ENCODE assay signal across 2 cellular contexts in genomic region chr1:19650416-19651140, GRCh38.
TF ChIP-seq lines count a peak whose summit lies in the region.

No MANE protein-coding gene starts in this region.

TF ChIP-seq in IMR-90, 13 proteins besides CTCF, POLR2A, EP300 and RAD21:
- no peak for TF ChIP-seq BHLHE40 (IDR thresholded peaks at IDR 0.05; ENCODE audit: low read depth, low read length)
- TF ChIP-seq RFX5 (IDR thresholded peaks at IDR 0.05; ENCODE audit: low read depth, low read length) = no peak
- no peak for TF ChIP-seq MXI1 (IDR thresholded peaks at IDR 0.05; ENCODE audit: borderline replicate concordance, low read depth, low read length)
- no peak for TF ChIP-seq NFE2L2 (IDR thresholded peaks at IDR 0.05; ENCODE audit: low read depth, low read length)
- no peak for TF ChIP-seq ELK1 (IDR thresholded peaks at IDR 0.05; ENCODE audit: borderline replicate concordance, low read depth, low read length)

TF ChIP-seq in K562, 482 proteins besides CTCF, POLR2A, EP300 and RAD21:
- TF ChIP-seq HMGXB4 (CRISPR knock-in tag; IDR thresholded peaks at IDR 0.05) (0 out of 2 replicates have a peak, but pooled peaks have one; percentile 61), ZNF263 (CRISPR knock-in tag; IDR thresholded peaks at IDR 0.05; ENCODE audit: borderline replicate concordance) (0 out of 2 replicates have a peak, but pooled peaks have one; percentile 7), ERF (CRISPR knock-in tag; IDR thresholded peaks at IDR 0.05) (no peak)
- TF ChIP-seq, protein P1, sequence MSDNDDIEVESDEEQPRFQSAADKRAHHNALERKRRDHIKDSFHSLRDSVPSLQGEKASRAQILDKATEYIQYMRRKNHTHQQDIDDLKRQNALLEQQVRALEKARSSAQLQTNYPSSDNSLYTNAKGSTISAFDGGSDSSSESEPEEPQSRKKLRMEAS (CRISPR knock-in tag; IDR thresholded peaks at IDR 0.05) = peak; percentile 11; the same call in 1 of the 2 replicates
- TF ChIP-seq, protein P2, sequence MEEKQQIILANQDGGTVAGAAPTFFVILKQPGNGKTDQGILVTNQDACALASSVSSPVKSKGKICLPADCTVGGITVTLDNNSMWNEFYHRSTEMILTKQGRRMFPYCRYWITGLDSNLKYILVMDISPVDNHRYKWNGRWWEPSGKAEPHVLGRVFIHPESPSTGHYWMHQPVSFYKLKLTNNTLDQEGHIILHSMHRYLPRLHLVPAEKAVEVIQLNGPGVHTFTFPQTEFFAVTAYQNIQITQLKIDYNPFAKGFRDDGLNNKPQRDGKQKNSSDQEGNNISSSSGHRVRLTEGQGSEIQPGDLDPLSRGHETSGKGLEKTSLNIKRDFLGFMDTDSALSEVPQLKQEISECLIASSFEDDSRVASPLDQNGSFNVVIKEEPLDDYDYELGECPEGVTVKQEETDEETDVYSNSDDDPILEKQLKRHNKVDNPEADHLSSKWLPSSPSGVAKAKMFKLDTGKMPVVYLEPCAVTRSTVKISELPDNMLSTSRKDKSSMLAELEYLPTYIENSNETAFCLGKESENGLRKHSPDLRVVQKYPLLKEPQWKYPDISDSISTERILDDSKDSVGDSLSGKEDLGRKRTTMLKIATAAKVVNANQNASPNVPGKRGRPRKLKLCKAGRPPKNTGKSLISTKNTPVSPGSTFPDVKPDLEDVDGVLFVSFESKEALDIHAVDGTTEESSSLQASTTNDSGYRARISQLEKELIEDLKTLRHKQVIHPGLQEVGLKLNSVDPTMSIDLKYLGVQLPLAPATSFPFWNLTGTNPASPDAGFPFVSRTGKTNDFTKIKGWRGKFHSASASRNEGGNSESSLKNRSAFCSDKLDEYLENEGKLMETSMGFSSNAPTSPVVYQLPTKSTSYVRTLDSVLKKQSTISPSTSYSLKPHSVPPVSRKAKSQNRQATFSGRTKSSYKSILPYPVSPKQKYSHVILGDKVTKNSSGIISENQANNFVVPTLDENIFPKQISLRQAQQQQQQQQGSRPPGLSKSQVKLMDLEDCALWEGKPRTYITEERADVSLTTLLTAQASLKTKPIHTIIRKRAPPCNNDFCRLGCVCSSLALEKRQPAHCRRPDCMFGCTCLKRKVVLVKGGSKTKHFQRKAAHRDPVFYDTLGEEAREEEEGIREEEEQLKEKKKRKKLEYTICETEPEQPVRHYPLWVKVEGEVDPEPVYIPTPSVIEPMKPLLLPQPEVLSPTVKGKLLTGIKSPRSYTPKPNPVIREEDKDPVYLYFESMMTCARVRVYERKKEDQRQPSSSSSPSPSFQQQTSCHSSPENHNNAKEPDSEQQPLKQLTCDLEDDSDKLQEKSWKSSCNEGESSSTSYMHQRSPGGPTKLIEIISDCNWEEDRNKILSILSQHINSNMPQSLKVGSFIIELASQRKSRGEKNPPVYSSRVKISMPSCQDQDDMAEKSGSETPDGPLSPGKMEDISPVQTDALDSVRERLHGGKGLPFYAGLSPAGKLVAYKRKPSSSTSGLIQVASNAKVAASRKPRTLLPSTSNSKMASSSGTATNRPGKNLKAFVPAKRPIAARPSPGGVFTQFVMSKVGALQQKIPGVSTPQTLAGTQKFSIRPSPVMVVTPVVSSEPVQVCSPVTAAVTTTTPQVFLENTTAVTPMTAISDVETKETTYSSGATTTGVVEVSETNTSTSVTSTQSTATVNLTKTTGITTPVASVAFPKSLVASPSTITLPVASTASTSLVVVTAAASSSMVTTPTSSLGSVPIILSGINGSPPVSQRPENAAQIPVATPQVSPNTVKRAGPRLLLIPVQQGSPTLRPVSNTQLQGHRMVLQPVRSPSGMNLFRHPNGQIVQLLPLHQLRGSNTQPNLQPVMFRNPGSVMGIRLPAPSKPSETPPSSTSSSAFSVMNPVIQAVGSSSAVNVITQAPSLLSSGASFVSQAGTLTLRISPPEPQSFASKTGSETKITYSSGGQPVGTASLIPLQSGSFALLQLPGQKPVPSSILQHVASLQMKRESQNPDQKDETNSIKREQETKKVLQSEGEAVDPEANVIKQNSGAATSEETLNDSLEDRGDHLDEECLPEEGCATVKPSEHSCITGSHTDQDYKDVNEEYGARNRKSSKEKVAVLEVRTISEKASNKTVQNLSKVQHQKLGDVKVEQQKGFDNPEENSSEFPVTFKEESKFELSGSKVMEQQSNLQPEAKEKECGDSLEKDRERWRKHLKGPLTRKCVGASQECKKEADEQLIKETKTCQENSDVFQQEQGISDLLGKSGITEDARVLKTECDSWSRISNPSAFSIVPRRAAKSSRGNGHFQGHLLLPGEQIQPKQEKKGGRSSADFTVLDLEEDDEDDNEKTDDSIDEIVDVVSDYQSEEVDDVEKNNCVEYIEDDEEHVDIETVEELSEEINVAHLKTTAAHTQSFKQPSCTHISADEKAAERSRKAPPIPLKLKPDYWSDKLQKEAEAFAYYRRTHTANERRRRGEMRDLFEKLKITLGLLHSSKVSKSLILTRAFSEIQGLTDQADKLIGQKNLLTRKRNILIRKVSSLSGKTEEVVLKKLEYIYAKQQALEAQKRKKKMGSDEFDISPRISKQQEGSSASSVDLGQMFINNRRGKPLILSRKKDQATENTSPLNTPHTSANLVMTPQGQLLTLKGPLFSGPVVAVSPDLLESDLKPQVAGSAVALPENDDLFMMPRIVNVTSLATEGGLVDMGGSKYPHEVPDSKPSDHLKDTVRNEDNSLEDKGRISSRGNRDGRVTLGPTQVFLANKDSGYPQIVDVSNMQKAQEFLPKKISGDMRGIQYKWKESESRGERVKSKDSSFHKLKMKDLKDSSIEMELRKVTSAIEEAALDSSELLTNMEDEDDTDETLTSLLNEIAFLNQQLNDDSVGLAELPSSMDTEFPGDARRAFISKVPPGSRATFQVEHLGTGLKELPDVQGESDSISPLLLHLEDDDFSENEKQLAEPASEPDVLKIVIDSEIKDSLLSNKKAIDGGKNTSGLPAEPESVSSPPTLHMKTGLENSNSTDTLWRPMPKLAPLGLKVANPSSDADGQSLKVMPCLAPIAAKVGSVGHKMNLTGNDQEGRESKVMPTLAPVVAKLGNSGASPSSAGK (IDR thresholded peaks at IDR 0.05) = no peak
